In the genomic region with DNA sequence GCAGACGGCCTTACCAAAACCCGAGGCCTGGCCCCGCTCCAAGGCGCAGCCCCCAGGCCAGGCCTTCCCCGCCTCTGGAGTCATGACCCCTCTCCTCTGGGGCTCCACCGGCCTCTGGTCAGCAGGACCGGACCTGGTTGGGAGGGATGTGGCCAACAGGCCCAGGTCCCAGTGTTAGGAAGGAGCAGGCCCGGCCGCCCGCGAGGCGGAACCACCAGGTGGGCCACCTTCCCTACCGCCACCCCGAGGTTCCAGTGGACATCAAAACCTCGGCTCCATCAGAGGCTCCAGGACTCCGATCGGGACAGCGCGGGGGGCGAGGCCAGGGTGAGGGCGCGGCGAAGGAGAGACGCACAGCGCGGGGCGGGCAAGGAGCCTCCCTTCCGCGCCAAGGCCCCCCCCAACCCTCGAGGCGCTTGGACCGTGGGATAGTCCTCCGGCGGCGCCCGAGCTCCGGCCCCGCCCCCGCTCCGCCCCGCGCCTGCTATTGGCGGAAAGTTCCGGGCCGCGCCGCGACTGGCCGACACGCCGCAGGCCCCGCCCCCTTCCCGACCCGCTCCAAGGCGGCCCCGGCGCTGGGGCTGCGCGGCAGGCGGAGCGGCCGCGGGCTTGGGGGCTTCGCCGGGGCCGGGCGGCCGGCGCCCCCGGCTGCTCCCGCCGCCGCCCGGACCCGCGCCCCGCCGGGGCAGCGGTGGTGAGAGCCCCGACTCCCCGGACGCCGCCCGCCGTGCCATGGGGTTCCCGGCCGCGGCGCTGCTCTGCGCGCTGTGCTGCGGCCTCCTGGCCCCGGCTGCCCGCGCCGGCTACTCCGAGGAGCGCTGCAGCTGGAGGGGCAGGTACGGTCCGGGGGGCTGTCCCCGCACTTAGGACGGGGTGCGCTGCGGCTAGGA, we compare ENCODE assay signal across 8 cellular contexts. TPM values are rescaled to one million over a fixed set of nuclear protein-coding genes. Genes with fewer than 3 reads are reported as not detected.
DNase-seq lines count a peak whose midpoint lies in the region; ATAC-seq and TF ChIP-seq lines count a peak whose summit lies in the region.

Gene METRN (plus strand): TSS at position 561 of the 890 bp plus-strand sequence. CDS start 172 bp downstream, at position 733.

- intact Hi-C loops in mucosa of descending colon (cut with DNase I, micrococcal nuclease): loop anchor here in 1 of 2 donors (10.0 kb wide), 1 partner anchor 340 kb away; no protein-coding TSS in a partner anchor

- in situ Hi-C loops in ACHN (cut with HindIII; ENCODE audit: low pct_ligation_motif_present, low pct_unique_long_range_greater_than_20kb, low sequenced_read_pairs): no loop called here

- TF ChIP-seq CTCF in epithelial cell of proximal tubule (conservative IDR thresholded peaks at IDR 0.05; ENCODE audit: low read depth, low read length): no peak
- TF ChIP-seq CTCF in mucosa of descending colon (IDR thresholded peaks at IDR 0.05): no peak

- peak; percentile 73 for ATAC-seq in GM18868 (IDR thresholded peaks at IDR 0.05; ENCODE audit: unreplicated experiment)
- ATAC-seq in HG03460 (IDR thresholded peaks at IDR 0.05; ENCODE audit: unreplicated experiment): peak; percentile 58
- peak; percentile 83 for ATAC-seq in mucosa of descending colon

- no peaks in the 10 kb centered on the region for H3K36me3 ChIP-seq in mucosa of descending colon (ENCODE audit: low read depth)

- peak within 1 kb of the TSS; percentile 69 for H3K4me3 ChIP-seq in epithelial cell of proximal tubule (ENCODE audit: low read depth, low read length)
- H3K4me3 ChIP-seq in mucosa of descending colon: peak within 1 kb of the TSS; percentile 17

- H3K9me3 ChIP-seq in mucosa of descending colon: no peaks in the 10 kb centered on the region

- DNase-seq in ACHN (peak; percentile 96), OCI-M1 (lab: John Stamatoyannopoulos, UW) (peak; percentile 68), epithelial cell of proximal tubule (ENCODE audit: low read depth) (no peak), mucosa of descending colon (peak; percentile 92 to 96 (median 95))
- DNase-seq in activated T-cell treated with anti-CD3 and anti-CD28 coated beads, Interleukin-2, amount 50 U/mL, for 1 hour: peak; percentile 91
- DNase-seq in stimulated activated CD8-positive, alpha-beta memory T cell treated with anti-CD3 and anti-CD28 coated beads, Interleukin-4, amount 100 ng/mL, for 1 hour (ENCODE audit: low read depth in 2 of 2, low spot score in 1 of 2): peak; percentile 76 to 77

- peaks cover 36% of the 10 kb centered on the region for H3K4me1 ChIP-seq in mucosa of descending colon (ENCODE audit: low read depth)

RNA-seq across cellular contexts. Expression of gene METRN, which starts in this region (rescaled TPM):
- total RNA-seq in epithelial cell of proximal tubule: 154 and 183 TPM in 2 replicates
- total RNA-seq in mucosa of descending colon: 10 to 100 TPM; 15.8 to 34.5 (median 22.0) TPM
